18 cellular contexts compared by ENCODE assay signal in genomic region chr17:65743313-65743665, GRCh38.
DNase-seq lines count a peak whose midpoint lies in the region; ATAC-seq and TF ChIP-seq lines count a peak whose summit lies in the region.
"Had no signal": no experiment of that assay in that cellular context is flagged by ENCODE, and none has a peak within 500 bp of the region (broad histone marks: within the 10 kb centered on the region; RNA-seq: fewer than 3 reads in every experiment).

No MANE protein-coding gene starts in this region.

- no peak overlapping the region for H3K27ac ChIP-seq in CD4-positive, alpha-beta T cell (ENCODE audit: low read depth, low read length)
- H3K27ac ChIP-seq in RWPE2 (ENCODE audit: poor library complexity, severe bottlenecking) (peak overlapping the region; percentile 65), epithelial cell of prostate (peak overlapping the region; percentile 17)
- H3K27ac ChIP-seq in naive thymus-derived CD4-positive, alpha-beta T cell (ENCODE audit: low read depth, low read length), result no peak overlapping the region
- no peak overlapping the region for H3K27ac ChIP-seq in effector memory CD4-positive, alpha-beta T cell (ENCODE audit: insufficient read depth, low read length, poor library complexity, severe bottlenecking)
- H3K27ac ChIP-seq: colonic mucosa had no signal

- DNase-seq in CD4-positive, alpha-beta T cell, result no peak
- no peak for DNase-seq in RWPE2 (ENCODE audit: low spot score)
- DNase-seq in epithelial cell of prostate (ENCODE audit: low read depth, low spot score), result no peak
- no peak for DNase-seq in naive thymus-derived CD4-positive, alpha-beta T cell
- no peak for DNase-seq in NCI-H1417 (lab: John Stamatoyannopoulos, UW)
- DNase-seq in effector memory CD4-positive, alpha-beta T cell, result no peak
- DNase-seq: activated CD4-positive, CD25-positive, alpha-beta regulatory T cell treated with anti-CD3 and anti-CD28 coated beads, Interleukin-2, amount 50 U/mL, for 72 hours; activated naive CD8-positive, alpha-beta T cell treated with anti-CD3 and anti-CD28 coated beads, Interleukin-2, amount 10 ng/mL, durations not matched to agents 7 days and 5 days; activated T-cell treated with anti-CD3 and anti-CD28 coated beads for 4 hours; colonic mucosa; NCI-H187 treated with DMSO at 0.1 percent for 48 hours; NCI-H526 treated with DMSO at 0.1 percent for 48 hours; substantia nigra had no signal

- no peaks in the 10 kb centered on the region for H3K9me3 Mint-ChIP-seq in CD4-positive, alpha-beta T cell
- H3K9me3 Mint-ChIP-seq in naive thymus-derived CD4-positive, alpha-beta T cell, result peaks cover 0 to 11% (median 2%) of the 10 kb centered on the region in 11 donors

- no peaks in the 10 kb centered on the region for H3K27me3 ChIP-seq in CD4-positive, alpha-beta T cell (ENCODE audit: control insufficient read depth, insufficient read depth, low read length)
- no peaks in the 10 kb centered on the region for H3K27me3 ChIP-seq in RWPE2 (ENCODE audit: insufficient read depth, poor library complexity, severe bottlenecking)
- no peaks in the 10 kb centered on the region for H3K27me3 ChIP-seq in naive thymus-derived CD4-positive, alpha-beta T cell (ENCODE audit: control insufficient read depth in 2 of 2, insufficient read depth in 2 of 2, low read length in 2 of 2)
- no peaks in the 10 kb centered on the region for H3K27me3 ChIP-seq in effector memory CD4-positive, alpha-beta T cell (replicated peaks; ENCODE audit: control insufficient read depth, insufficient read depth, low read length, poor library complexity, severe bottlenecking)
- H3K27me3 ChIP-seq: colonic mucosa had no signal

- H3K4me1 Mint-ChIP-seq in CD4-positive, alpha-beta T cell (ENCODE audit: low read depth), result peaks cover 28% of the 10 kb centered on the region
- H3K4me1 Mint-ChIP-seq in naive thymus-derived CD4-positive, alpha-beta T cell, result peaks cover 8 to 33% (median 26%) of the 10 kb centered on the region in 7 donors
- H3K4me1 Mint-ChIP-seq: B cell had no signal

- no peaks in the 10 kb centered on the region for H3K36me3 Mint-ChIP-seq in CD4-positive, alpha-beta T cell (ENCODE audit: low read depth)
- H3K36me3 Mint-ChIP-seq in naive thymus-derived CD4-positive, alpha-beta T cell, result peaks cover 0 to 3% (median 0%) of the 10 kb centered on the region in 5 donors
- H3K36me3 Mint-ChIP-seq: activated naive CD8-positive, alpha-beta T cell treated with anti-CD3 and anti-CD28 coated beads, Interleukin-2, amount 10 ng/mL, durations not matched to agents 7 days and 5 days had no signal

- CTCF ChIA-PET in CD4-positive, alpha-beta T cell (lab: Charles Lee), result no interaction called here
- CTCF ChIA-PET in naive thymus-derived CD4-positive, alpha-beta T cell (lab: Charles Lee), result no interaction called here

- H3K4me3 Mint-ChIP-seq in CD4-positive, alpha-beta T cell, result peak overlapping the region; percentile 74
- H3K4me3 Mint-ChIP-seq in naive thymus-derived CD4-positive, alpha-beta T cell, result peak overlapping the region in 8 of 10 donors; percentile 57 to 81 (median 69)
- H3K4me3 Mint-ChIP-seq: activated naive CD8-positive, alpha-beta T cell treated with anti-CD3 and anti-CD28 coated beads, Interleukin-2, amount 10 ng/mL, durations not matched to agents 7 days and 5 days; B cell; T-helper 1 cell treated with Interleukin-12 subunit alpha and Interleukin-12 subunit beta and Interleukin-4 antibody, amounts not matched to agents 30 μg/mL and 1 μg/mL, for 36 hours had no signal

- H3K27me3 Mint-ChIP-seq in CD4-positive, alpha-beta T cell, result no peaks in the 10 kb centered on the region
- peaks cover 0 to 3% (median 0%) of the 10 kb centered on the region in 5 donors for H3K27me3 Mint-ChIP-seq in naive thymus-derived CD4-positive, alpha-beta T cell
- H3K27me3 Mint-ChIP-seq: B cell, progenitor cell of endocrine pancreas had no signal

- intact Hi-C loops in CD4-positive, alpha-beta T cell (cut with DNase I, micrococcal nuclease), result no loop called here
- intact Hi-C loops in naive thymus-derived CD4-positive, alpha-beta T cell (cut with micrococcal nuclease), result loop anchor here in 1 of 2 donors (2.0 kb wide), 1 partner anchor 182 kb away; the partner anchor contains the start of gene AXIN2

- POLR2A ChIA-PET in CD4-positive, alpha-beta T cell (lab: Charles Lee), result interaction anchor here (1.0 to 1.9 kb wide), 3 partner anchors 15 to 184 kb away, joined by 4 to 5 read pairs (median 4); no protein-coding TSS in a partner anchor
- POLR2A ChIA-PET in naive thymus-derived CD4-positive, alpha-beta T cell (lab: Charles Lee), result interaction anchor here (0.6 to 2.4 kb wide), 2 partner anchors 10 to 185 kb away, joined by 3 to 7 read pairs; no protein-coding TSS in a partner anchor

- no peaks in the 10 kb centered on the region for H3K36me3 ChIP-seq in RWPE2 (ENCODE audit: low read depth)
- no peaks in the 10 kb centered on the region for H3K36me3 ChIP-seq in naive thymus-derived CD4-positive, alpha-beta T cell (ENCODE audit: control insufficient read depth in 2 of 3, insufficient read depth in 3 of 3, low read length in 3 of 3)
- no peaks in the 10 kb centered on the region for H3K36me3 ChIP-seq in effector memory CD4-positive, alpha-beta T cell (ENCODE audit: control insufficient read depth, insufficient read depth, low read length)
- H3K36me3 ChIP-seq: colonic mucosa had no signal

- peaks cover 16% of the 10 kb centered on the region for H3K4me1 ChIP-seq in RWPE2 (ENCODE audit: insufficient read depth, poor library complexity, severe bottlenecking)
- peaks cover 0 to 24% of the 10 kb centered on the region in 2 donors for H3K4me1 ChIP-seq in naive thymus-derived CD4-positive, alpha-beta T cell (ENCODE audit: control insufficient read depth in 2 of 2, insufficient read depth in 2 of 2, low read length in 2 of 2)
- H3K4me1 ChIP-seq in effector memory CD4-positive, alpha-beta T cell (ENCODE audit: control insufficient read depth, insufficient read depth, low read length, poor library complexity, severe bottlenecking), result peaks cover 10% of the 10 kb centered on the region
- H3K4me1 ChIP-seq: colonic mucosa had no signal

- peak overlapping the region; percentile 15 for H3K27ac Mint-ChIP-seq in CD4-positive, alpha-beta T cell
- peak overlapping the region in 7 of 9 donors; percentile 3 to 80 (median 59) for H3K27ac Mint-ChIP-seq in naive thymus-derived CD4-positive, alpha-beta T cell
- H3K27ac Mint-ChIP-seq: activated naive CD8-positive, alpha-beta T cell treated with anti-CD3 and anti-CD28 coated beads, Interleukin-2, amount 10 ng/mL, durations not matched to agents 7 days and 5 days; B cell; progenitor cell of endocrine pancreas; T-helper 1 cell treated with Interleukin-12 subunit alpha and Interleukin-12 subunit beta and Interleukin-4 antibody, amounts not matched to agents 30 μg/mL and 1 μg/mL, for 36 hours had no signal

- no peaks in the 10 kb centered on the region for H3K9me3 ChIP-seq in CD4-positive, alpha-beta T cell (ENCODE audit: control insufficient read depth, low read length)
- no peaks in the 10 kb centered on the region for H3K9me3 ChIP-seq in RWPE2 (ENCODE audit: severe bottlenecking)
- no peaks in the 10 kb centered on the region for H3K9me3 ChIP-seq in naive thymus-derived CD4-positive, alpha-beta T cell (ENCODE audit: control insufficient read depth in 2 of 3, low read length in 3 of 3)
- H3K9me3 ChIP-seq in effector memory CD4-positive, alpha-beta T cell (ENCODE audit: control insufficient read depth, low read length), result no peaks in the 10 kb centered on the region
- H3K9me3 ChIP-seq: colonic mucosa had no signal

- H3K4me3 ChIP-seq in RWPE2 (ENCODE audit: severe bottlenecking), result no peak overlapping the region
- H3K4me3 ChIP-seq in naive thymus-derived CD4-positive, alpha-beta T cell (ENCODE audit: low read length), result no peak overlapping the region
- no peak overlapping the region for H3K4me3 ChIP-seq in effector memory CD4-positive, alpha-beta T cell (ENCODE audit: insufficient read depth, low read depth, low read length, poor library complexity, severe bottlenecking)
- H3K4me3 ChIP-seq: colonic mucosa had no signal

- ATAC-seq in CD4-positive, alpha-beta T cell (ENCODE audit: poor library complexity), result no peak
- ATAC-seq in RWPE2 (ENCODE audit: low read depth), result peak; percentile 31; the same call in 2 of the 3 replicates
- ATAC-seq in naive thymus-derived CD4-positive, alpha-beta T cell, result no peak
- ATAC-seq in GM19455 (IDR thresholded peaks at IDR 0.05; ENCODE audit: unreplicated experiment), result no peak
- ATAC-seq in GM18909 (IDR thresholded peaks at IDR 0.05; ENCODE audit: poor library complexity, unreplicated experiment), result no peak

- no peak for TF ChIP-seq CTCF in CD4-positive, alpha-beta T cell (IDR thresholded peaks at IDR 0.05)
- TF ChIP-seq CTCF in RWPE2 (IDR thresholded peaks at IDR 0.05; ENCODE audit: poor library complexity, severe bottlenecking), result no peak

Comparison
In these comparisons a context has a peak if more than half of its experiments do, and no peak if none do; other contexts are left out.
1. H3K27ac ChIP-seq: peak in RWPE2 (single experiment) and epithelial cell of prostate (single experiment); none in CD4-positive, alpha-beta T cell (single experiment), naive thymus-derived CD4-positive, alpha-beta T cell (single experiment) and effector memory CD4-positive, alpha-beta T cell (single experiment).